ENCODE assay signal across 1 cellular context in the genomic region with DNA sequence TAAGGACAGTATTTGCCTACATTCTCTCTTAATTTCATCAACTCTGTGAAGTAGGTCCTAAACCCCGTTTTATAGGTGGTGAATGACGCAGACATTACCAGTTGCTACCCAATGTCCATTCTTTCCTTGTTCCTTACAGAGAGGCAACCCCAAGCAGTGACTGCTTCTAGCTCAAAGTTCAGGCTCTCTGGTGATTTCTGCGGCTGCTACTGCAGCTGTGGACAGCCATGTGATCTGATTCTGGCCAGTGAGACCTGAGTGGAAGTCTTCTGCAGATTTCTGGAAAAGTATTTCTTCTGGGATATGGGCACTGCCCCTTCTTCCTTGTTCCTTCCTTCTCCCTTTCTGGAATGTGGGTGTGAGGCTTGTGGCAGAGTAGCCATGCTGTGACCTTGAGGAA.
TF ChIP-seq lines count a peak whose summit lies in the region.

No MANE protein-coding gene starts in this region.

TF ChIP-seq in HepG2, 621 proteins besides CTCF, POLR2A, EP300 and RAD21 (continues in another document):
- TF ChIP-seq, protein P1, sequence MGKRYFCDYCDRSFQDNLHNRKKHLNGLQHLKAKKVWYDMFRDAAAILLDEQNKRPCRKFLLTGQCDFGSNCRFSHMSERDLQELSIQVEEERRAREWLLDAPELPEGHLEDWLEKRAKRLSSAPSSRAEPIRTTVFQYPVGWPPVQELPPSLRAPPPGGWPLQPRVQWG (CRISPR knock-in tag; IDR thresholded peaks at IDR 0.05; ENCODE audit: borderline replicate concordance, low read depth) = no peak
- TF ChIP-seq ELF1 (CRISPR knock-in tag; IDR thresholded peaks at IDR 0.05) (no peak), NFYB (CRISPR knock-in tag; IDR thresholded peaks at IDR 0.05) (peak; percentile 60), ELF3 (CRISPR knock-in tag; IDR thresholded peaks at IDR 0.05) (0 out of 2 replicates have a peak, but pooled peaks have one; percentile 29), NRL (CRISPR knock-in tag; IDR thresholded peaks at IDR 0.05; ENCODE audit: borderline replicate concordance) (no peak), ZFYVE20 (CRISPR knock-in tag; IDR thresholded peaks at IDR 0.05; ENCODE audit: borderline replicate concordance, low read depth) (no peak), KAT8 (CRISPR knock-in tag; IDR thresholded peaks at IDR 0.05) (0 out of 2 replicates have a peak, but pooled peaks have one; percentile 16), TCF7 (IDR thresholded peaks at IDR 0.05; ENCODE audit: low read depth) (no peak), MLLT10 (CRISPR knock-in tag; IDR thresholded peaks at IDR 0.05) (no peak), REL (CRISPR knock-in tag; conservative IDR thresholded peaks at IDR 0.05) (no peak), BHLHE40 (IDR thresholded peaks at IDR 0.05; ENCODE audit: low read length) (no peak), YEATS2 (CRISPR knock-in tag; IDR thresholded peaks at IDR 0.05; ENCODE audit: borderline replicate concordance) (no peak), CAMTA2 (CRISPR knock-in tag; IDR thresholded peaks at IDR 0.05; ENCODE audit: borderline replicate concordance) (no peak), MTA1 (CRISPR knock-in tag; IDR thresholded peaks at IDR 0.05; ENCODE audit: borderline replicate concordance) (no peak)
- TF ChIP-seq, protein P2, sequence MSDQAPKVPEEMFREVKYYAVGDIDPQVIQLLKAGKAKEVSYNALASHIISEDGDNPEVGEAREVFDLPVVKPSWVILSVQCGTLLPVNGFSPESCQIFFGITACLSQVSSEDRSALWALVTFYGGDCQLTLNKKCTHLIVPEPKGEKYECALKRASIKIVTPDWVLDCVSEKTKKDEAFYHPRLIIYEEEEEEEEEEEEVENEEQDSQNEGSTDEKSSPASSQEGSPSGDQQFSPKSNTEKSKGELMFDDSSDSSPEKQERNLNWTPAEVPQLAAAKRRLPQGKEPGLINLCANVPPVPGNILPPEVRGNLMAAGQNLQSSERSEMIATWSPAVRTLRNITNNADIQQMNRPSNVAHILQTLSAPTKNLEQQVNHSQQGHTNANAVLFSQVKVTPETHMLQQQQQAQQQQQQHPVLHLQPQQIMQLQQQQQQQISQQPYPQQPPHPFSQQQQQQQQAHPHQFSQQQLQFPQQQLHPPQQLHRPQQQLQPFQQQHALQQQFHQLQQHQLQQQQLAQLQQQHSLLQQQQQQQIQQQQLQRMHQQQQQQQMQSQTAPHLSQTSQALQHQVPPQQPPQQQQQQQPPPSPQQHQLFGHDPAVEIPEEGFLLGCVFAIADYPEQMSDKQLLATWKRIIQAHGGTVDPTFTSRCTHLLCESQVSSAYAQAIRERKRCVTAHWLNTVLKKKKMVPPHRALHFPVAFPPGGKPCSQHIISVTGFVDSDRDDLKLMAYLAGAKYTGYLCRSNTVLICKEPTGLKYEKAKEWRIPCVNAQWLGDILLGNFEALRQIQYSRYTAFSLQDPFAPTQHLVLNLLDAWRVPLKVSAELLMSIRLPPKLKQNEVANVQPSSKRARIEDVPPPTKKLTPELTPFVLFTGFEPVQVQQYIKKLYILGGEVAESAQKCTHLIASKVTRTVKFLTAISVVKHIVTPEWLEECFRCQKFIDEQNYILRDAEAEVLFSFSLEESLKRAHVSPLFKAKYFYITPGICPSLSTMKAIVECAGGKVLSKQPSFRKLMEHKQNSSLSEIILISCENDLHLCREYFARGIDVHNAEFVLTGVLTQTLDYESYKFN (CRISPR knock-in tag; conservative IDR thresholded peaks at IDR 0.05) = 0 out of 2 replicates have a peak, but pooled peaks have one; percentile 10
- TF ChIP-seq, protein P3, sequence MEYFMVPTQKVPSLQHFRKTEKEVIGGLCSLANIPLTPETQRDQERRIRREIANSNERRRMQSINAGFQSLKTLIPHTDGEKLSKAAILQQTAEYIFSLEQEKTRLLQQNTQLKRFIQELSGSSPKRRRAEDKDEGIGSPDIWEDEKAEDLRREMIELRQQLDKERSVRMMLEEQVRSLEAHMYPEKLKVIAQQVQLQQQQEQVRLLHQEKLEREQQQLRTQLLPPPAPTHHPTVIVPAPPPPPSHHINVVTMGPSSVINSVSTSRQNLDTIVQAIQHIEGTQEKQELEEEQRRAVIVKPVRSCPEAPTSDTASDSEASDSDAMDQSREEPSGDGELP (IDR thresholded peaks at IDR 0.05; ENCODE audit: borderline replicate concordance, low read depth) = peak; percentile 9; the same call in 1 of the 2 replicates
- TF ChIP-seq, protein P4, sequence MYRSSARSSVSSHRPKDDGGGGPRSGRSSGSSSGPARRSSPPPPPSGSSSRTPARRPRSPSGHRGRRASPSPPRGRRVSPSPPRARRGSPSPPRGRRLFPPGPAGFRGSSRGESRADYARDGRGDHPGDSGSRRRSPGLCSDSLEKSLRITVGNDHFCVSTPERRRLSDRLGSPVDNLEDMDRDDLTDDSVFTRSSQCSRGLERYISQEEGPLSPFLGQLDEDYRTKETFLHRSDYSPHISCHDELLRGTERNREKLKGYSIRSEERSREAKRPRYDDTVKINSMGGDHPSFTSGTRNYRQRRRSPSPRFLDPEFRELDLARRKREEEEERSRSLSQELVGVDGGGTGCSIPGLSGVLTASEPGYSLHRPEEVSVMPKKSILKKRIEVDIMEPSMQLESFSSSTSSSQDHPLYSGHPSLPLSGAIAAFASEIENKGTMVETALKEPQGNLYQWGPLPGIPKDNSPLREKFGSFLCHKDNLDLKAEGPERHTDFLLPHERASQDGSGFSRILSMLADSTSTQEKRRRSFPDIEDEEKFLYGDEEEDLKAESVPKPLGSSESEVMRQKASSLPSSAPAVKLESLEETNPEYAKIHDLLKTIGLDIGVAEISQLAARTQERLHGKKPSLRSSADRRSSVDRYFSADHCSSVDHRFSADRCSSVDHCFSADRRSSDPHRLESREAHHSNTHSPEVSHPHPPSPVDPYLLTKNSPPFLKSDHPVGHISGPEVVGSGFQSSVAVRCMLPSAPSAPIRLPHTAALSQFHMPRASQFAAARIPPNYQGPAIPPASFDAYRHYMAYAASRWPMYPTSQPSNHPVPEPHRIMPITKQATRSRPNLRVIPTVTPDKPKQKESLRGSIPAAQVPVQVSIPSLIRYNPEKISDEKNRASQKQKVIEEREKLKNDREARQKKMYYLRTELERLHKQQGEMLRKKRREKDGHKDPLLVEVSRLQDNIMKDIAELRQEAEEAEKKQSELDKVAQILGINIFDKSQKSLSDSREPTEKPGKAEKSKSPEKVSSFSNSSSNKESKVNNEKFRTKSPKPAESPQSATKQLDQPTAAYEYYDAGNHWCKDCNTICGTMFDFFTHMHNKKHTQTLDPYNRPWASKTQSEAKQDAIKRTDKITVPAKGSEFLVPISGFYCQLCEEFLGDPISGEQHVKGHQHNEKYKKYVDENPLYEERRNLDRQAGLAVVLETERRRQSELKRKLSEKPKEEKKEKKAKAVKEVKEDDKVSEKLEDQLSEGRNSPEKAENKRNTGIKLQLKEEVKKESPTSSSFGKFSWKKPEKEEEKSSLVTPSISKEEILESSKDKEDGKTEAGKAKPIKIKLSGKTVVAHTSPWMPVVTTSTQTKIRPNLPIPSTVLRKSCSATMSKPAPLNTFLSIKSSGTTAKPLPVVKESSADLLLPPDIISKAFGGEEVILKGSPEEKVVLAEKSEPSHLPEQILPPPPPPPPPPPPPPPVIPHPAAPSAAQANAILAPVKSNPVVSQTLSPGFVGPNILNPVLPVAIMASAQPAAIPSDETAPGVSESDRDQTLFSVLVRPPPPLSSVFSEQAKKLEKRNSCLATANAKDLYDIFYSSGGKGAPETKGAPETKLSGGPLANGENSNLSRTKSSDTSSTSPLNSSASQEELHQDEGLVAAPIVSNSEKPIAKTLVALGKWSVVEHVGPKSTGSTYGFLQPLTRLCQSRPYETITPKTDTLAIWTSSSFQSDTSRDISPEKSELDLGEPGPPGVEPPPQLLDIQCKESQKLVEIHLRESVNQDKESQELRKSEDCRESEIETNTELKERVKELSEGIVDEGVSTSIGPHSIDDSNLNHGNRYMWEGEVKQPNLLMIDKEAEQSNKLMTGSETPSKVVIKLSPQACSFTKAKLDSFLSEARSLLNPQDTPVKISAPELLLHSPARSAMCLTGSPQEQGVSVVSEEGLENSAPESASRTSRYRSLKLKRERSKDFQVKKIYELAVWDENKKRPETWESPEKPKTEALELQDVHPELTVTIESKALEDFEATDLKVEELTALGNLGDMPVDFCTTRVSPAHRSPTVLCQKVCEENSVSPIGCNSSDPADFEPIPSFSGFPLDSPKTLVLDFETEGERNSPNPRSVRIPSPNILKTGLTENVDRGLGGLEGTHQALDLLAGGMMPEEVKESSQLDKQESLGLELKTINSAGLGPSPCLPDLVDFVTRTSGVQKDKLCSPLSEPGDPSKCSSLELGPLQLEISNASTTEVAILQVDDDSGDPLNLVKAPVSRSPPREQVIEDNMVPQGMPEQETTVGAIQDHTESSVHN (CRISPR knock-in tag; IDR thresholded peaks at IDR 0.05) = no peak
- TF ChIP-seq, protein P5, sequence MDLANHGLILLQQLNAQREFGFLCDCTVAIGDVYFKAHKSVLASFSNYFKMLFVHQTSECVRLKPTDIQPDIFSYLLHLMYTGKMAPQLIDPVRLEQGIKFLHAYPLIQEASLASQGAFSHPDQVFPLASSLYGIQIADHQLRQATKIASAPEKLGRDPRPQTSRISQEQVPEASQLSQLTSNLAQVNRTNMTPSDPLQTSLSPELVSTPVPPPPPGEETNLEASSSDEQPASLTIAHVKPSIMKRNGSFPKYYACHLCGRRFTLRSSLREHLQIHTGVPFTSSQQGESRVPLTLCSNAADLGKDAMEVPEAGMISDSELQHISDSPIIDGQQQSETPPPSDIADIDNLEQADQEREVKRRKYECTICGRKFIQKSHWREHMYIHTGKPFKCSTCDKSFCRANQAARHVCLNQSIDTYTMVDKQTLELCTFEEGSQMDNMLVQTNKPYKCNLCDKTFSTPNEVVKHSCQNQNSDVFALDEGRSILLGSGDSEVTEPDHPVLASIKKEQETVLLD (CRISPR knock-in tag; IDR thresholded peaks at IDR 0.05; ENCODE audit: low read depth) = no peak
- TF ChIP-seq, protein P6, sequence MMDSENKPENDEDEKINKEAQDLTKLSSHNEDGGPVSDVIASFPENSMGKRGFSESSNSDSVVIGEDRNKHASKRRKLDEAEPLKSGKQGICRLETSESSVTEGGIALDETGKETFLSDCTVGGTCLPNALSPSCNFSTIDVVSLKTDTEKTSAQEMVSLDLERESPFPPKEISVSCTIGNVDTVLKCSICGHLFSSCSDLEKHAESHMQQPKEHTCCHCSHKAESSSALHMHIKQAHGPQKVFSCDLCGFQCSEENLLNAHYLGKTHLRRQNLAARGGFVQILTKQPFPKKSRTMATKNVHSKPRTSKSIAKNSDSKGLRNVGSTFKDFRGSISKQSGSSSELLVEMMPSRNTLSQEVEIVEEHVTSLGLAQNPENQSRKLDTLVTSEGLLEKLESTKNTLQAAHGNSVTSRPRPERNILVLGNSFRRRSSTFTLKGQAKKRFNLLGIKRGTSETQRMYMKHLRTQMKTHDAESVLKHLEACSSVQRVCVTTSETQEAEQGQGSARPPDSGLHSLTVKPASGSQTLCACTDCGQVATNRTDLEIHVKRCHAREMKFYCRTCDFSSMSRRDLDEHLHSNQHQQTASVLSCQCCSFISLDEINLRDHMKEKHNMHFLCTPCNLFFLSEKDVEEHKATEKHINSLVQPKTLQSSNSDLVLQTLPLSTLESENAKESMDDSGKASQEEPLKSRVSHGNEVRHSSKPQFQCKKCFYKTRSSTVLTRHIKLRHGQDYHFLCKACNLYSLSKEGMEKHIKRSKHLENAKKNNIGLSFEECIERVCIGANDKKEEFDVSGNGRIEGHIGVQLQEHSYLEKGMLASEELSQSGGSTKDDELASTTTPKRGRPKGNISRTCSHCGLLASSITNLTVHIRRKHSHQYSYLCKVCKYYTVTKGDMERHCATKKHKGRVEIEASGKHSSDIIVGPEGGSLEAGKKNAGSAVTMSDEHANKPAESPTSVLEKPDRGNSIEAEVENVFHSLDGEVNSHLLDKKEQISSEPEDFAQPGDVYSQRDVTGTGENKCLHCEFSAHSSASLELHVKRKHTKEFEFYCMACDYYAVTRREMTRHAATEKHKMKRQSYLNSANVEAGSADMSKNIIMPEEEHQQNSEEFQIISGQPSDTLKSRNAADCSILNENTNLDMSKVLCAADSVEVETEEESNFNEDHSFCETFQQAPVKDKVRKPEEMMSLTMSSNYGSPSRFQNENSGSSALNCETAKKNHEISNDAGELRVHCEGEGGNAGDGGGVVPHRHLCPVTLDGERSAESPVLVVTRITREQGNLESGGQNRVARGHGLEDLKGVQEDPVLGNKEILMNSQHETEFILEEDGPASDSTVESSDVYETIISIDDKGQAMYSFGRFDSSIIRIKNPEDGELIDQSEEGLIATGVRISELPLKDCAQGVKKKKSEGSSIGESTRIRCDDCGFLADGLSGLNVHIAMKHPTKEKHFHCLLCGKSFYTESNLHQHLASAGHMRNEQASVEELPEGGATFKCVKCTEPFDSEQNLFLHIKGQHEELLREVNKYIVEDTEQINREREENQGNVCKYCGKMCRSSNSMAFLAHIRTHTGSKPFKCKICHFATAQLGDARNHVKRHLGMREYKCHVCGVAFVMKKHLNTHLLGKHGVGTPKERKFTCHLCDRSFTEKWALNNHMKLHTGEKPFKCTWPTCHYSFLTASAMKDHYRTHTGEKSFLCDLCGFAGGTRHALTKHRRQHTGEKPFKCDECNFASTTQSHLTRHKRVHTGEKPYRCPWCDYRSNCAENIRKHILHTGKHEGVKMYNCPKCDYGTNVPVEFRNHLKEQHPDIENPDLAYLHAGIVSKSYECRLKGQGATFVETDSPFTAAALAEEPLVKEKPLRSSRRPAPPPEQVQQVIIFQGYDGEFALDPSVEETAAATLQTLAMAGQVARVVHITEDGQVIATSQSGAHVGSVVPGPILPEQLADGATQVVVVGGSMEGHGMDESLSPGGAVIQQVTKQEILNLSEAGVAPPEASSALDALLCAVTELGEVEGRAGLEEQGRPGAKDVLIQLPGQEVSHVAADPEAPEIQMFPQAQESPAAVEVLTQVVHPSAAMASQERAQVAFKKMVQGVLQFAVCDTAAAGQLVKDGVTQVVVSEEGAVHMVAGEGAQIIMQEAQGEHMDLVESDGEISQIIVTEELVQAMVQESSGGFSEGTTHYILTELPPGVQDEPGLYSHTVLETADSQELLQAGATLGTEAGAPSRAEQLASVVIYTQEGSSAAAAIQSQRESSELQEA (CRISPR knock-in tag; IDR thresholded peaks at IDR 0.05; ENCODE audit: not compliant biosample characterization) = no peak
